9 cellular contexts compared by ENCODE assay signal in the genomic region with DNA sequence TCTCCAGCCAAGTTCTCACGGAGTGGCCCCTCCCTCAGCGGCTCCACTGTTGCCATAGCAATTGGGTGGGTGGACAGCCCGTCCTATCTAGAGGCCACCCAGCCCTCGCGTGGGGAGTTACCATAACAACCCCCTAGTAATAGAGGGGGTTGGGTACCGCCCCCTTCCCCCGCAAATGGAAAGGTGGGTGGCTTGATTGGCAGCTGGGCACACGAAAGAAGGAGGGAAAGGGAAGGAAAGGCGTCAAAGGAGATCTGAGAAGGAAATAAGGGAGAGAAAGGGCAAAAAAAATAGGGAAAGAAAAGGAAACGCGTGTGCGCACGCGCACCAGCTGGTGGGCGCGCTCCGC. TPM values are rescaled to one million over a fixed set of nuclear protein-coding genes. Genes with fewer than 3 reads are reported as not detected.
DNase-seq lines count a peak whose midpoint lies in the region; ATAC-seq and TF ChIP-seq lines count a peak whose summit lies in the region.
"Not testable (repeated sequence)": the region's sequence is repeated elsewhere in the genome, so short reads cannot be mapped to it uniquely, and the experiment has no call there.
"Had no signal": no experiment of that assay in that cellular context is flagged by ENCODE, and none has a peak within 500 bp of the region (broad histone marks: within the 10 kb centered on the region; RNA-seq: fewer than 3 reads in every experiment).

No MANE protein-coding gene starts in this region.

- peaks cover 46% of the 10 kb centered on the region for H3K79me2 ChIP-seq in PC-3 (ENCODE audit: low read length)

- H3K27ac ChIP-seq in PC-3 (ENCODE audit: low read length) (peak overlapping the region; percentile 60), esophagus muscularis mucosa (replicated peaks in 1 of 4) (peak overlapping the region; percentile 89 to 97 (median 92))

- H3K4me1 ChIP-seq in PC-3 (ENCODE audit: insufficient read depth, low read length) (peaks cover 24% of the 10 kb centered on the region), esophagus muscularis mucosa (peaks cover 29 to 43% (median 38%) of the 10 kb centered on the region in 4 donors), skeletal muscle satellite cell (ENCODE audit: control insufficient read depth, insufficient read depth, low read length) (peaks cover 13% of the 10 kb centered on the region)

- H3K27me3 ChIP-seq in PC-3 (ENCODE audit: low read length); esophagus muscularis mucosa; skeletal muscle satellite cell (ENCODE audit: control insufficient read depth, insufficient read depth, low read length): not testable (repeated sequence)

- peaks cover 30% of the 10 kb centered on the region for H3K4me1 Mint-ChIP-seq in activated naive CD8-positive, alpha-beta T cell treated with anti-CD3 and anti-CD28 coated beads for 36 hours
- H3K4me1 Mint-ChIP-seq in memory B cell, result peaks cover 25% of the 10 kb centered on the region

- H3K9ac ChIP-seq in PC-3 (ENCODE audit: low read length) (peak overlapping the region; percentile 93), skeletal muscle satellite cell (ENCODE audit: low read depth, low read length) (peak overlapping the region; percentile 88)

- not testable (repeated sequence) for H3K36me3 ChIP-seq in PC-3 (ENCODE audit: low read depth, low read length); esophagus muscularis mucosa; skeletal muscle satellite cell (ENCODE audit: insufficient read depth, low read length)

- H3K9me3 Mint-ChIP-seq in activated naive CD8-positive, alpha-beta T cell treated with anti-CD3 and anti-CD28 coated beads for 36 hours; memory B cell: not testable (repeated sequence)

- TF ChIP-seq EP300 in esophagus muscularis mucosa (IDR thresholded peaks at IDR 0.05), result not testable (repeated sequence)

- not testable (repeated sequence) for H3K9me3 ChIP-seq in PC-3 (ENCODE audit: low read length); esophagus muscularis mucosa; skeletal muscle satellite cell (replicated peaks; ENCODE audit: low read length)

- peak overlapping the region; percentile 91 for H3K27ac Mint-ChIP-seq in activated naive CD8-positive, alpha-beta T cell treated with anti-CD3 and anti-CD28 coated beads for 36 hours
- H3K27ac Mint-ChIP-seq in memory B cell, result peak overlapping the region; percentile 94

- H3K4me2 ChIP-seq in PC-3 (ENCODE audit: low read length) (peak overlapping the region; percentile 58), skeletal muscle satellite cell (ENCODE audit: low read length) (peak overlapping the region; percentile 97)

- intact Hi-C loops in PC-3 (cut with micrococcal nuclease), result loop anchor here (1.0 to 10.0 kb wide), 2 partner anchors 26 to 52 kb away; partner anchors contain the start of gene PLD2
- intact Hi-C loops in esophagus muscularis mucosa (cut with DNase I), result loop anchor here (10.0 kb wide), 1 partner anchor 52 kb away; no protein-coding TSS in a partner anchor

- H2AFZ ChIP-seq in PC-3 (ENCODE audit: low read length), result 0 out of 2 replicates have a peak overlapping the region, but pooled peaks have one; percentile 32

- POLR2A ChIA-PET in PC-3 (lab: Charles Lee; ENCODE audit: unreplicated experiment), result interaction anchor here (0.6 kb wide), 1 partner anchor 65 kb away, joined by 6 read pairs; no protein-coding TSS in a partner anchor

- CTCF ChIA-PET in PC-3 (lab: Charles Lee), result not testable (repeated sequence)

- H3K9me2 ChIP-seq in PC-3 (replicated peaks; ENCODE audit: low read length), result not testable (repeated sequence)

- not testable (repeated sequence) for TF ChIP-seq POLR2A in esophagus muscularis mucosa (IDR thresholded peaks at IDR 0.05; ENCODE audit: low read depth)

- not testable (repeated sequence) for BruUV-seq in PC-3 (replicated peaks; lab: Mats Ljungman, UMichigan)

- 0% methylated on average over 12 of the region's 17 CpGs for WGBS in esophagus muscularis mucosa

- not testable (repeated sequence) for H4K20me1 ChIP-seq in PC-3 (ENCODE audit: low read length)

- H3K27me3 Mint-ChIP-seq in activated naive CD8-positive, alpha-beta T cell treated with anti-CD3 and anti-CD28 coated beads for 36 hours; memory B cell: not testable (repeated sequence)

- H3K4me3 ChIP-seq in AG09309 (ENCODE audit: control insufficient read depth, low read depth, low read length) (peak overlapping the region; percentile 51), PC-3 (ENCODE audit: low read length) (peak overlapping the region; percentile 42; the same call in 1 of the 2 replicates), esophagus muscularis mucosa (peak overlapping the region; percentile 72 to 99 (median 89)), skeletal muscle satellite cell (ENCODE audit: low read length) (peak overlapping the region; percentile 90)

- H3K4me3 Mint-ChIP-seq in activated naive CD8-positive, alpha-beta T cell treated with anti-CD3 and anti-CD28 coated beads for 36 hours, result peak overlapping the region; percentile 90
- H3K4me3 Mint-ChIP-seq in memory B cell, result peak overlapping the region; percentile 95

- TF ChIP-seq CTCF in AG09309 (IDR thresholded peaks at IDR 0.05; ENCODE audit: control insufficient read depth, insufficient read depth, low read depth, low read length, missing control alignments); PC-3 (conservative IDR thresholded peaks at IDR 0.05; ENCODE audit: low read depth, low read length); esophagus muscularis mucosa (IDR thresholded peaks at IDR 0.05): not testable (repeated sequence)

- not testable (repeated sequence) for H3F3A ChIP-seq in PC-3 (ENCODE audit: low read length, unreplicated experiment)

- ATAC-seq in GM19397 (IDR thresholded peaks at IDR 0.05; ENCODE audit: unreplicated experiment) (peak; percentile 4), HG02938 (IDR thresholded peaks at IDR 0.05; ENCODE audit: unreplicated experiment) (peak; percentile 22), PC-3 (peak; percentile 21), memory B cell (ENCODE audit: low read depth) (peak; percentile 18)

- H3K36me3 Mint-ChIP-seq in activated naive CD8-positive, alpha-beta T cell treated with anti-CD3 and anti-CD28 coated beads for 36 hours; memory B cell: not testable (repeated sequence)

- not testable (repeated sequence) for DNase-seq in AG09309 (ENCODE audit: low read depth); PC-3; activated naive CD8-positive, alpha-beta T cell treated with anti-CD3 and anti-CD28 coated beads for 36 hours; esophagus muscularis mucosa (ENCODE audit: extremely low spot score); memory B cell (ENCODE audit: low spot score in 2 of 2)

RNA-seq across cellular contexts. Expression of gene MINK1, which starts 0.3 kb away (rescaled TPM):
- total RNA-seq in PC-3 (2014; rRNA removed), result 44.5 and 64.8 TPM in 2 replicates
- 10 to 100 TPM; 34.7 to 37.7 TPM for total RNA-seq in activated naive CD8-positive, alpha-beta T cell treated with anti-CD3 and anti-CD28 coated beads for 36 hours
- 10 to 100 TPM; 28.8 to 55.2 (median 38.8) TPM for total RNA-seq in esophagus muscularis mucosa
- 29.4 and 30.4 TPM in 2 replicates for total RNA-seq in skeletal muscle satellite cell (2012; rRNA removed)

RNA-seq across cellular contexts. Expression of gene PLD2, which starts 25.9 kb away (rescaled TPM):
- total RNA-seq in PC-3 (2014; rRNA removed) (24.3 and 27.3 TPM in 2 replicates), esophagus muscularis mucosa (10 to 100 TPM in 3 of 4 donors, 1 to 10 TPM in 1; 9.6 to 15.2 (median 12.0) TPM)
- total RNA-seq in activated naive CD8-positive, alpha-beta T cell treated with anti-CD3 and anti-CD28 coated beads for 36 hours, result 1 to 10 TPM; 4.2 to 5.4 TPM
- total RNA-seq in skeletal muscle satellite cell (2012; rRNA removed), result 10.3 and 11.4 TPM in 2 replicates

RNA-seq across cellular contexts. Expression of gene PSMB6, which starts 36.8 kb away (rescaled TPM):
- total RNA-seq in PC-3 (2014; rRNA removed) (281 and 405 TPM in 2 replicates), esophagus muscularis mucosa (100 to 1,000 TPM; 162 to 205 (median 190) TPM)
- 100 to 1,000 TPM; 146 to 154 TPM for total RNA-seq in activated naive CD8-positive, alpha-beta T cell treated with anti-CD3 and anti-CD28 coated beads for 36 hours
- total RNA-seq in skeletal muscle satellite cell (2012; rRNA removed), result 164 and 179 TPM in 2 replicates

RNA-seq across cellular contexts. Expression of gene GLTPD2, which starts 44.0 kb away (rescaled TPM):
- 0.98 TPM in 1 of 2 replicates, not detected in the other for total RNA-seq in PC-3 (2014; rRNA removed)
- total RNA-seq in activated naive CD8-positive, alpha-beta T cell treated with anti-CD3 and anti-CD28 coated beads for 36 hours, result not detected
- total RNA-seq in esophagus muscularis mucosa, result not detected
- total RNA-seq in skeletal muscle satellite cell (2012; rRNA removed), result not detected in 2 replicates
- total RNA-seq: renal cortical epithelial cell had no signal
